Comparison of ENCODE assay signal across 1 cellular context in the genomic region with DNA sequence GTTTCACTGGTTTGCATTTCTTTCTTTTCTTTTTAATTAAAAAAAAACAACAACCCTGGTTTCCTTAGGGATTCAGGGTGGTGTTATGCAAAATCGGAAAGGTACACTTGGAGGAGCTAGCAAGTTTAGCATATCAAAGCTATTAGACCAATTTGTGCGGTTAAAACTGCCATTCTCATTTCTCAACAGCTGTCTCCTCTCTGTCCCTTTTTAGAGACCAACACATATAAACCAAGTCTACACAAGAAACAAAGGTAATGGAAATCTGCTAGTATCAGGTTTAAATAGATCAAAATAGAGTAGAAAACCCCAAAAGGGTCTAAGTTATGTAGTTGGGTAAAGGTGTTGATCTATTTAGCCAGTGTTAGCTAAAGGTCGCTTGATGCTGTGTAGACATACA.
TF ChIP-seq lines count a peak whose summit lies in the region.

No MANE protein-coding gene starts in this region.

TF ChIP-seq in GM12878, 131 proteins besides CTCF, POLR2A, EP300 and RAD21 (continued from another document and continues in another):
- no peak for TF ChIP-seq ZBTB40 (IDR thresholded peaks at IDR 0.05; ENCODE audit: borderline replicate concordance)
- no peak for TF ChIP-seq TCF7 (IDR thresholded peaks at IDR 0.05; ENCODE audit: borderline replicate concordance)
- TF ChIP-seq CHD2 (IDR thresholded peaks at IDR 0.05; ENCODE audit: borderline replicate concordance, low read depth, low read length): no peak
- TF ChIP-seq YY1 (IDR thresholded peaks at IDR 0.05; ENCODE audit: low read depth, low read length): no peak
- no peak for TF ChIP-seq RB1 (IDR thresholded peaks at IDR 0.05; ENCODE audit: borderline replicate concordance)
- no peak; the same call in 1 of the 2 replicates for TF ChIP-seq JUNB (IDR thresholded peaks at IDR 0.05)
- no peak for TF ChIP-seq ZBED1 (IDR thresholded peaks at IDR 0.05; ENCODE audit: borderline replicate concordance)
- TF ChIP-seq SMARCA5 (IDR thresholded peaks at IDR 0.05): no peak
- TF ChIP-seq BCLAF1 (IDR thresholded peaks at IDR 0.05): no peak
- TF ChIP-seq, protein P1, sequence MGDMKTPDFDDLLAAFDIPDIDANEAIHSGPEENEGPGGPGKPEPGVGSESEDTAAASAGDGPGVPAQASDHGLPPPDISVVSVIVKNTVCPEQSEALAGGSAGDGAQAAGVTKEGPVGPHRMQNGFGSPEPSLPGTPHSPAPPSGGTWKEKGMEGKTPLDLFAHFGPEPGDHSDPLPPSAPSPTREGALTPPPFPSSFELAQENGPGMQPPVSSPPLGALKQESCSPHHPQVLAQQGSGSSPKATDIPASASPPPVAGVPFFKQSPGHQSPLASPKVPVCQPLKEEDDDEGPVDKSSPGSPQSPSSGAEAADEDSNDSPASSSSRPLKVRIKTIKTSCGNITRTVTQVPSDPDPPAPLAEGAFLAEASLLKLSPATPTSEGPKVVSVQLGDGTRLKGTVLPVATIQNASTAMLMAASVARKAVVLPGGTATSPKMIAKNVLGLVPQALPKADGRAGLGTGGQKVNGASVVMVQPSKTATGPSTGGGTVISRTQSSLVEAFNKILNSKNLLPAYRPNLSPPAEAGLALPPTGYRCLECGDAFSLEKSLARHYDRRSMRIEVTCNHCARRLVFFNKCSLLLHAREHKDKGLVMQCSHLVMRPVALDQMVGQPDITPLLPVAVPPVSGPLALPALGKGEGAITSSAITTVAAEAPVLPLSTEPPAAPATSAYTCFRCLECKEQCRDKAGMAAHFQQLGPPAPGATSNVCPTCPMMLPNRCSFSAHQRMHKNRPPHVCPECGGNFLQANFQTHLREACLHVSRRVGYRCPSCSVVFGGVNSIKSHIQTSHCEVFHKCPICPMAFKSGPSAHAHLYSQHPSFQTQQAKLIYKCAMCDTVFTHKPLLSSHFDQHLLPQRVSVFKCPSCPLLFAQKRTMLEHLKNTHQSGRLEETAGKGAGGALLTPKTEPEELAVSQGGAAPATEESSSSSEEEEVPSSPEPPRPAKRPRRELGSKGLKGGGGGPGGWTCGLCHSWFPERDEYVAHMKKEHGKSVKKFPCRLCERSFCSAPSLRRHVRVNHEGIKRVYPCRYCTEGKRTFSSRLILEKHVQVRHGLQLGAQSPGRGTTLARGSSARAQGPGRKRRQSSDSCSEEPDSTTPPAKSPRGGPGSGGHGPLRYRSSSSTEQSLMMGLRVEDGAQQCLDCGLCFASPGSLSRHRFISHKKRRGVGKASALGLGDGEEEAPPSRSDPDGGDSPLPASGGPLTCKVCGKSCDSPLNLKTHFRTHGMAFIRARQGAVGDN (IDR thresholded peaks at IDR 0.05): no peak
- no peak for TF ChIP-seq CBX5 (IDR thresholded peaks at IDR 0.05; ENCODE audit: low read depth)
- TF ChIP-seq, protein P2, sequence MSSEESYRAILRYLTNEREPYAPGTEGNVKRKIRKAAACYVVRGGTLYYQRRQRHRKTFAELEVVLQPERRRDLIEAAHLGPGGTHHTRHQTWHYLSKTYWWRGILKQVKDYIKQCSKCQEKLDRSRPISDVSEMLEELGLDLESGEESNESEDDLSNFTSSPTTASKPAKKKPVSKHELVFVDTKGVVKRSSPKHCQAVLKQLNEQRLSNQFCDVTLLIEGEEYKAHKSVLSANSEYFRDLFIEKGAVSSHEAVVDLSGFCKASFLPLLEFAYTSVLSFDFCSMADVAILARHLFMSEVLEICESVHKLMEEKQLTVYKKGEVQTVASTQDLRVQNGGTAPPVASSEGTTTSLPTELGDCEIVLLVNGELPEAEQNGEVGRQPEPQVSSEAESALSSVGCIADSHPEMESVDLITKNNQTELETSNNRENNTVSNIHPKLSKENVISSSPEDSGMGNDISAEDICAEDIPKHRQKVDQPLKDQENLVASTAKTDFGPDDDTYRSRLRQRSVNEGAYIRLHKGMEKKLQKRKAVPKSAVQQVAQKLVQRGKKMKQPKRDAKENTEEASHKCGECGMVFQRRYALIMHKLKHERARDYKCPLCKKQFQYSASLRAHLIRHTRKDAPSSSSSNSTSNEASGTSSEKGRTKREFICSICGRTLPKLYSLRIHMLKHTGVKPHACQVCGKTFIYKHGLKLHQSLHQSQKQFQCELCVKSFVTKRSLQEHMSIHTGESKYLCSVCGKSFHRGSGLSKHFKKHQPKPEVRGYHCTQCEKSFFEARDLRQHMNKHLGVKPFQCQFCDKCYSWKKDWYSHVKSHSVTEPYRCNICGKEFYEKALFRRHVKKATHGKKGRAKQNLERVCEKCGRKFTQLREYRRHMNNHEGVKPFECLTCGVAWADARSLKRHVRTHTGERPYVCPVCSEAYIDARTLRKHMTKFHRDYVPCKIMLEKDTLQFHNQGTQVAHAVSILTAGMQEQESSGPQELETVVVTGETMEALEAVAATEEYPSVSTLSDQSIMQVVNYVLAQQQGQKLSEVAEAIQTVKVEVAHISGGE (CRISPR knock-in tag; IDR thresholded peaks at IDR 0.05): no peak
- no peak for TF ChIP-seq ESRRA (IDR thresholded peaks at IDR 0.05; ENCODE audit: low read length)
- no peak for TF ChIP-seq SMC3 (IDR thresholded peaks at IDR 0.05; ENCODE audit: borderline replicate concordance, low read length)
- TF ChIP-seq NFXL1 (IDR thresholded peaks at IDR 0.05; ENCODE audit: borderline replicate concordance): no peak
- TF ChIP-seq MYB (IDR thresholded peaks at IDR 0.05; ENCODE audit: borderline replicate concordance, low read depth, low read length): no peak
- TF ChIP-seq, protein P3, sequence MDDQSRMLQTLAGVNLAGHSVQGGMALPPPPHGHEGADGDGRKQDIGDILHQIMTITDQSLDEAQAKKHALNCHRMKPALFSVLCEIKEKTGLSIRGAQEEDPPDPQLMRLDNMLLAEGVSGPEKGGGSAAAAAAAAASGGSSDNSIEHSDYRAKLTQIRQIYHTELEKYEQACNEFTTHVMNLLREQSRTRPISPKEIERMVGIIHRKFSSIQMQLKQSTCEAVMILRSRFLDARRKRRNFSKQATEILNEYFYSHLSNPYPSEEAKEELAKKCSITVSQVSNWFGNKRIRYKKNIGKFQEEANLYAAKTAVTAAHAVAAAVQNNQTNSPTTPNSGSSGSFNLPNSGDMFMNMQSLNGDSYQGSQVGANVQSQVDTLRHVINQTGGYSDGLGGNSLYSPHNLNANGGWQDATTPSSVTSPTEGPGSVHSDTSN (IDR thresholded peaks at IDR 0.05; ENCODE audit: insufficient replicate concordance, low read depth, low read length): no peak
- no peak for TF ChIP-seq HCFC1 (IDR thresholded peaks at IDR 0.05; ENCODE audit: low read length)
- no peak for TF ChIP-seq SMAD5 (IDR thresholded peaks at IDR 0.05; ENCODE audit: low read depth)
- TF ChIP-seq, protein P4, sequence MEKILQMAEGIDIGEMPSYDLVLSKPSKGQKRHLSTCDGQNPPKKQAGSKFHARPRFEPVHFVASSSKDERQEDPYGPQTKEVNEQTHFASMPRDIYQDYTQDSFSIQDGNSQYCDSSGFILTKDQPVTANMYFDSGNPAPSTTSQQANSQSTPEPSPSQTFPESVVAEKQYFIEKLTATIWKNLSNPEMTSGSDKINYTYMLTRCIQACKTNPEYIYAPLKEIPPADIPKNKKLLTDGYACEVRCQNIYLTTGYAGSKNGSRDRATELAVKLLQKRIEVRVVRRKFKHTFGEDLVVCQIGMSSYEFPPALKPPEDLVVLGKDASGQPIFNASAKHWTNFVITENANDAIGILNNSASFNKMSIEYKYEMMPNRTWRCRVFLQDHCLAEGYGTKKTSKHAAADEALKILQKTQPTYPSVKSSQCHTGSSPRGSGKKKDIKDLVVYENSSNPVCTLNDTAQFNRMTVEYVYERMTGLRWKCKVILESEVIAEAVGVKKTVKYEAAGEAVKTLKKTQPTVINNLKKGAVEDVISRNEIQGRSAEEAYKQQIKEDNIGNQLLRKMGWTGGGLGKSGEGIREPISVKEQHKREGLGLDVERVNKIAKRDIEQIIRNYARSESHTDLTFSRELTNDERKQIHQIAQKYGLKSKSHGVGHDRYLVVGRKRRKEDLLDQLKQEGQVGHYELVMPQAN (conservative IDR thresholded peaks at IDR 0.05): no peak
- no peak for TF ChIP-seq ELK1 (IDR thresholded peaks at IDR 0.05; ENCODE audit: low read depth, low read length)
- TF ChIP-seq PAX5 (IDR thresholded peaks at IDR 0.05; ENCODE audit: borderline replicate concordance, low read depth, low read length): no peak
- no peak for TF ChIP-seq NR2F1 (conservative IDR thresholded peaks at IDR 0.05)
- no peak for TF ChIP-seq SIX5 (IDR thresholded peaks at IDR 0.05; ENCODE audit: low read depth, low read length, severe bottlenecking)
- no peak for TF ChIP-seq TCF3 (IDR thresholded peaks at IDR 0.05; ENCODE audit: borderline replicate concordance, insufficient read depth, low read depth, low read length)
- peak; percentile 69 for TF ChIP-seq MTA3 (IDR thresholded peaks at IDR 0.05; ENCODE audit: borderline replicate concordance, low read length)
- no peak for TF ChIP-seq BMI1 (IDR thresholded peaks at IDR 0.05; ENCODE audit: borderline replicate concordance)
- peak; percentile 48; the same call in 1 of the 2 replicates for TF ChIP-seq ZSCAN29 (IDR thresholded peaks at IDR 0.05)
- 0 out of 2 replicates have a peak, but pooled peaks have one; percentile 14 for TF ChIP-seq BCL11A (IDR thresholded peaks at IDR 0.05; ENCODE audit: low read depth, low read length)
- TF ChIP-seq STAT1 (conservative IDR thresholded peaks at IDR 0.05): no peak
- no peak; the same call in 1 of the 2 replicates for TF ChIP-seq RELB (IDR thresholded peaks at IDR 0.05; ENCODE audit: low read depth)
- TF ChIP-seq IKZF2 (IDR thresholded peaks at IDR 0.05): no peak
- TF ChIP-seq, protein P5, sequence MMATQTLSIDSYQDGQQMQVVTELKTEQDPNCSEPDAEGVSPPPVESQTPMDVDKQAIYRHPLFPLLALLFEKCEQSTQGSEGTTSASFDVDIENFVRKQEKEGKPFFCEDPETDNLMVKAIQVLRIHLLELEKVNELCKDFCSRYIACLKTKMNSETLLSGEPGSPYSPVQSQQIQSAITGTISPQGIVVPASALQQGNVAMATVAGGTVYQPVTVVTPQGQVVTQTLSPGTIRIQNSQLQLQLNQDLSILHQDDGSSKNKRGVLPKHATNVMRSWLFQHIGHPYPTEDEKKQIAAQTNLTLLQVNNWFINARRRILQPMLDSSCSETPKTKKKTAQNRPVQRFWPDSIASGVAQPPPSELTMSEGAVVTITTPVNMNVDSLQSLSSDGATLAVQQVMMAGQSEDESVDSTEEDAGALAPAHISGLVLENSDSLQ (IDR thresholded peaks at IDR 0.05): no peak
- TF ChIP-seq CREB1 (IDR thresholded peaks at IDR 0.05; ENCODE audit: low read depth): 0 out of 2 replicates have a peak, but pooled peaks have one; percentile 1
